17 cellular contexts compared by ENCODE assay signal in the genomic region with DNA sequence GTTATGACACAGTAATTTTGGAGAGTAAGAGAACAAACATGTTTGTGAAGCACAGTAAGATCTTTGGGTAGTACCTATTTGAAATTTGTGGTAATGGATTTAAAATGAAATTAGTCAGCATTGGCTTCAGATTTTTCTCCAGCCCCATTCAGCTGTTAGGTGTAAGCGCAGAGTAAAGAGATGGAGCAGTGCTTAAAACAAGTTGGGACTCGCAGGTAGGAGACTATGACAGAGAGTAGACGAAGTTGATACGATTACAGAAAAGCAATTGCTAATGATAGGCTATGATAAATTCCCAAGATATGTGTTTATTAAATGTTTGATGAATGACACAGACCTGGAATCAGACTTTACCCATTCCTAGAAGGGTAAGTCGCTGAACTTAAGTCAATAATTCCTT.
"Had no signal": no experiment of that assay in that cellular context is flagged by ENCODE, and none has a peak within 500 bp of the region (broad histone marks: within the 10 kb centered on the region; RNA-seq: fewer than 3 reads in every experiment).

No MANE protein-coding gene starts in this region.

- H3K27ac Mint-ChIP-seq: naive thymus-derived CD8-positive, alpha-beta T cell had no signal

- H3K27me3 Mint-ChIP-seq: naive thymus-derived CD8-positive, alpha-beta T cell had no signal

- H3K4me3 Mint-ChIP-seq: naive thymus-derived CD8-positive, alpha-beta T cell had no signal

- H3K36me3 ChIP-seq: esophagus squamous epithelium, ovary, right atrium auricular region, sigmoid colon had no signal

- H3K9me3 ChIP-seq: esophagus squamous epithelium, heart left ventricle, mucosa of descending colon, ovary, right atrium auricular region, sigmoid colon had no signal

- H3K4me3 ChIP-seq: dorsolateral prefrontal cortex, esophagus squamous epithelium, heart left ventricle, mucosa of descending colon, ovary, right atrium auricular region, sigmoid colon, skin epidermis had no signal

- ATAC-seq: heart left ventricle; mucosa of descending colon; naive thymus-derived CD8-positive, alpha-beta T cell had no signal

- H3K9me3 Mint-ChIP-seq: naive thymus-derived CD8-positive, alpha-beta T cell had no signal

- DNase-seq: cortex of kidney; dorsolateral prefrontal cortex; effector CD8-positive, alpha-beta T cell; esophagus squamous epithelium; foreskin melanocyte; heart left ventricle; hippocampal formation; kidney glomerular epithelial cell; mucosa of descending colon; naive thymus-derived CD8-positive, alpha-beta T cell; ovary; sigmoid colon; stimulated activated CD4-positive, alpha-beta T cell treated with anti-CD3 and anti-CD28 coated beads, Interleukin-12 subunit alpha, Interleukin-12 subunit beta, amount 100 ng/mL, for 4 hours; stimulated activated naive CD4-positive, alpha-beta T cell treated with Interleukin-2 at 50 U/mL for 16 hours; trophoblast cell had no signal

- H3K27ac ChIP-seq: dorsolateral prefrontal cortex, heart left ventricle, right atrium auricular region, skin epidermis had no signal

- H3K27me3 ChIP-seq: dorsolateral prefrontal cortex, esophagus squamous epithelium, heart left ventricle, ovary, right atrium auricular region, sigmoid colon had no signal
